Comparison of ENCODE assay signal across 2 cellular contexts in genomic region chr12:57522887-57523705, GRCh38.
TF ChIP-seq lines count a peak whose summit lies in the region.

No MANE protein-coding gene starts in this region.

TF ChIP-seq in HEK293, 187 proteins besides CTCF, POLR2A, EP300 and RAD21 (continues in another document):
- TF ChIP-seq ZNF214 (tag by site-specific recombination; IDR thresholded peaks at IDR 0.05; ENCODE audit: borderline replicate concordance) (no peak), ZNF830 (tag by site-specific recombination; IDR thresholded peaks at IDR 0.05; ENCODE audit: low read depth) (no peak), ZSCAN5A (tag by site-specific recombination; IDR thresholded peaks at IDR 0.05) (no peak), ZNF248 (tag by site-specific recombination; IDR thresholded peaks at IDR 0.05) (no peak), ZSCAN18 (tag by site-specific recombination; IDR thresholded peaks at IDR 0.05) (no peak), ZNF530 (tag by site-specific recombination; IDR thresholded peaks at IDR 0.05; ENCODE audit: low read depth) (no peak), ZNF18 (tag by site-specific recombination; IDR thresholded peaks at IDR 0.05) (no peak), REST (tag by site-specific recombination; IDR thresholded peaks at IDR 0.05) (no peak), ZNF518A (tag by site-specific recombination; conservative IDR thresholded peaks at IDR 0.05; ENCODE audit: low read depth) (no peak), ZNF114 (tag by site-specific recombination; IDR thresholded peaks at IDR 0.05) (no peak), SP2 (tag by site-specific recombination; IDR thresholded peaks at IDR 0.05) (peak; percentile 85)

TF ChIP-seq in GM12878, 131 proteins besides CTCF, POLR2A, EP300 and RAD21:
- TF ChIP-seq POLR2AphosphoS5 (IDR thresholded peaks at IDR 0.05; ENCODE audit: low read length) (peak; percentile 28; the same call in 1 of the 2 replicates), BHLHE40 (IDR thresholded peaks at IDR 0.05; ENCODE audit: borderline replicate concordance in 1 of 2, low read depth in 2 of 2, low read length in 1 of 2) (0 out of 4 replicates have a peak, but pooled peaks of 1 of the 2 experiments have one; percentile 6), E2F8 (IDR thresholded peaks at IDR 0.05; ENCODE audit: low read depth, partially characterized antibody) (peak; percentile 26), EGR1 (IDR thresholded peaks at IDR 0.05; ENCODE audit: borderline replicate concordance in 1 of 2, low read depth in 2 of 2, low read length in 2 of 2) (no peak), RELB (IDR thresholded peaks at IDR 0.05; ENCODE audit: low read depth) (0 out of 2 replicates have a peak, but pooled peaks have one; percentile 31), MAX (IDR thresholded peaks at IDR 0.05; ENCODE audit: low read depth, low read length) (0 out of 2 replicates have a peak, but pooled peaks have one; percentile 1), SIN3A (IDR thresholded peaks at IDR 0.05; ENCODE audit: low read depth, low read length) (0 out of 2 replicates have a peak, but pooled peaks have one; percentile 44), ZNF217 (IDR thresholded peaks at IDR 0.05) (no peak), CREB1 (IDR thresholded peaks at IDR 0.05; ENCODE audit: low read depth) (peak; percentile 8; the same call in 1 of the 2 replicates), NR2F1 (conservative IDR thresholded peaks at IDR 0.05) (peak; percentile 22; the same call in 1 of the 2 replicates)
